In genomic region chr14:22122227-22123187, GRCh38 we compare ENCODE assay signal across 11 cellular contexts.
DNase-seq lines count a peak whose midpoint lies in the region; ATAC-seq and TF ChIP-seq lines count a peak whose summit lies in the region.
"Had no signal": no experiment of that assay in that cellular context is flagged by ENCODE, and none has a peak within 500 bp of the region (broad histone marks: within the 10 kb centered on the region; RNA-seq: fewer than 3 reads in every experiment).

No MANE protein-coding gene starts in this region.

- no peaks in the 10 kb centered on the region for H3K36me3 ChIP-seq in Caco-2 (ENCODE audit: control insufficient read depth, insufficient read depth, low read length)

- peaks cover 7% of the 10 kb centered on the region for H3K4me1 Mint-ChIP-seq in Caco-2 (ENCODE audit: low read depth, unreplicated experiment)
- peaks cover 9% of the 10 kb centered on the region for H3K4me1 Mint-ChIP-seq in memory B cell

- POLR2A ChIA-PET in Caco-2 (lab: Charles Lee) = no interaction called here

- CTCF ChIA-PET in Caco-2 (lab: Charles Lee) = interaction anchor here (0.6 to 2.0 kb wide), 7 partner anchors 9 to 469 kb away, joined by 3 to 18 read pairs (median 4); partner anchors contain the start of gene OR4E2

- H3K27ac Mint-ChIP-seq in Caco-2 (ENCODE audit: unreplicated experiment) = no peak overlapping the region
- H3K27ac Mint-ChIP-seq in activated naive CD4-positive, alpha-beta T cell treated with anti-CD3 and anti-CD28 coated beads, Interleukin-2, amount 50 U/mL, for 72 hours = peak overlapping the region; percentile 65 to 87
- no peak overlapping the region for H3K27ac Mint-ChIP-seq in memory B cell

- ATAC-seq in activated naive CD4-positive, alpha-beta T cell treated with anti-CD3 and anti-CD28 coated beads, Interleukin-2, amount 50 U/mL, for 72 hours = peak in 1 of 2 donors; percentile 64
- peak; percentile 78 for ATAC-seq in memory B cell (ENCODE audit: low read depth)

- in situ Hi-C loops in GM13976 (cut with MboI; ENCODE audit: low sequenced_read_pairs, unreplicated experiment) = no loop called here

- no peak overlapping the region for H3K4me3 ChIP-seq in Caco-2 (ENCODE audit: low read depth, low read length)
- H3K4me3 ChIP-seq: lung had no signal

- H3K36me3 Mint-ChIP-seq in Caco-2 (ENCODE audit: insufficient read depth, unreplicated experiment) = no peaks in the 10 kb centered on the region
- peaks cover 0 to 4% of the 10 kb centered on the region in 2 donors for H3K36me3 Mint-ChIP-seq in activated naive CD4-positive, alpha-beta T cell treated with anti-CD3 and anti-CD28 coated beads, Interleukin-2, amount 50 U/mL, for 72 hours
- no peaks in the 10 kb centered on the region for H3K36me3 Mint-ChIP-seq in memory B cell

- BruUV-seq in Caco-2 (replicated peaks; lab: Mats Ljungman, UMichigan) = no TSS peak

- no peak overlapping the region for H3K4me3 Mint-ChIP-seq in Caco-2 (ENCODE audit: unreplicated experiment)
- no peak overlapping the region for H3K4me3 Mint-ChIP-seq in memory B cell

- intact Hi-C loops in Caco-2 (cut with micrococcal nuclease; ENCODE audit: unreplicated experiment) = loop anchor here (1.0 kb wide), 1 partner anchor 29 kb away; no protein-coding TSS in a partner anchor

- H3K4me1 ChIP-seq in Caco-2 = no peaks in the 10 kb centered on the region

- H3K9me3 ChIP-seq in Caco-2 = no peaks in the 10 kb centered on the region

- H3K9me3 Mint-ChIP-seq in Caco-2 (ENCODE audit: unreplicated experiment) = no peaks in the 10 kb centered on the region
- no peaks in the 10 kb centered on the region for H3K9me3 Mint-ChIP-seq in activated naive CD4-positive, alpha-beta T cell treated with anti-CD3 and anti-CD28 coated beads, Interleukin-2, amount 50 U/mL, for 72 hours
- peaks cover 2% of the 10 kb centered on the region for H3K9me3 Mint-ChIP-seq in memory B cell

- H3K27me3 Mint-ChIP-seq in Caco-2 (ENCODE audit: insufficient read depth, unreplicated experiment) (peaks cover 14% of the 10 kb centered on the region), memory B cell (peaks cover 2% of the 10 kb centered on the region)

- H3K27me3 ChIP-seq in Caco-2 (replicated peaks; ENCODE audit: control insufficient read depth, insufficient read depth, low read length) = no peaks in the 10 kb centered on the region

- DNase-seq in Caco-2 = peak; percentile 27 to 37
- DNase-seq in HPDE6-E6E7 (ENCODE audit: extremely low spot score) = peak; percentile 27
- DNase-seq in activated naive CD4-positive, alpha-beta T cell treated with anti-CD3 and anti-CD28 coated beads, Interleukin-2, amount 50 U/mL, for 72 hours (ENCODE audit: low spot score in 2 of 2) = no peak
- DNase-seq in memory B cell (ENCODE audit: low spot score in 2 of 2) = no peak
- DNase-seq in HuH-7.5 (ENCODE audit: low spot score) = no peak
- DNase-seq in GM13976 (ENCODE audit: low spot score) = no peak
- DNase-seq in UCSD-AML1 (lab: John Stamatoyannopoulos, UW; ENCODE audit: unreplicated experiment) = no peak
- DNase-seq in ureter (ENCODE audit: low spot score) = no peak
- DNase-seq: erythroblast, trophoblast cell had no signal

- TF ChIP-seq CTCF in Caco-2 (IDR thresholded peaks at IDR 0.05; ENCODE audit: insufficient read depth in 1 of 2, low read depth in 1 of 2, low read length in 1 of 2, severe bottlenecking in 1 of 2, unreplicated experiment in 1 of 2) = peak; percentile 27 to 54
- no peak for TF ChIP-seq CTCF in GM13976 (IDR thresholded peaks at IDR 0.05; ENCODE audit: borderline replicate concordance, control extremely low read depth, extremely low read depth, insufficient read depth, missing control alignments)

Comparison
In these comparisons a context has a peak if more than half of its experiments do, and no peak if none do; other contexts are left out.
1. DNase-seq: peak in Caco-2 (2 of 2) and HPDE6-E6E7 (single experiment); none in activated naive CD4-positive, alpha-beta T cell treated with anti-CD3 and anti-CD28 coated beads, Interleukin-2, amount 50 U/mL, for 72 hours (0 of 2), memory B cell (0 of 2), HuH-7.5 (single experiment), GM13976 (single experiment), UCSD-AML1 (single experiment) and ureter (single experiment).
2. H3K27ac Mint-ChIP-seq: peak in activated naive CD4-positive, alpha-beta T cell treated with anti-CD3 and anti-CD28 coated beads, Interleukin-2, amount 50 U/mL, for 72 hours (2 of 2); none in Caco-2 (single experiment) and memory B cell (single experiment).